18 cellular contexts compared by ENCODE assay signal in genomic region chr9:136204086-136204805, GRCh38. TPM values are rescaled to one million over a fixed set of nuclear protein-coding genes. Genes with fewer than 3 reads are reported as not detected.
"Had no signal": no experiment of that assay in that cellular context is flagged by ENCODE, and none has a peak within 500 bp of the region (broad histone marks: within the 10 kb centered on the region; RNA-seq: fewer than 3 reads in every experiment).

No MANE protein-coding gene starts in this region.

- DNase-seq: activated B cell treated with CpG ODN at 0.5 μM for 24 hours; activated gamma-delta T cell; activated T-cell treated with anti-CD3 and anti-CD28 coated beads, Interleukin-2, amount 50 U/mL, for 24 hours; anterior cingulate cortex; left cardiac atrium; lower lobe of right lung; transverse colon had no signal

- H3K4me3 ChIP-seq: breast epithelium, lower lobe of right lung, skin epidermis, transverse colon had no signal

- H3K4me1 Mint-ChIP-seq: activated naive CD8-positive, alpha-beta T cell treated with anti-CD3 and anti-CD28 coated beads, Interleukin-2, amount 10 ng/mL, durations not matched to agents 7 days and 5 days; mesothelial cell of epicardium had no signal

- H3K36me3 ChIP-seq: breast epithelium, transverse colon had no signal

- H3K4me3 Mint-ChIP-seq: activated B cell treated with CpG ODN at 0.5 μM for 24 hours; activated naive CD8-positive, alpha-beta T cell treated with anti-CD3 and anti-CD28 coated beads, Interleukin-2, amount 10 ng/mL, durations not matched to agents 7 days and 5 days; activated T-cell treated with anti-CD3 and anti-CD28 coated beads, Interleukin-2, amount 50 U/mL, for 24 hours; mesothelial cell of epicardium had no signal

- H3K9me3 Mint-ChIP-seq: activated B cell treated with CpG ODN at 0.5 μM for 24 hours; activated naive CD8-positive, alpha-beta T cell treated with anti-CD3 and anti-CD28 coated beads, Interleukin-2, amount 10 ng/mL, durations not matched to agents 7 days and 5 days; activated T-cell treated with anti-CD3 and anti-CD28 coated beads, Interleukin-2, amount 50 U/mL, for 24 hours; mesothelial cell of epicardium had no signal

- H3K4me1 ChIP-seq: lower lobe of right lung had no signal

- H3K9me3 ChIP-seq: breast epithelium, lower lobe of right lung, neutrophil, transverse colon had no signal

- H3K27ac Mint-ChIP-seq: activated B cell treated with CpG ODN at 0.5 μM for 24 hours; activated naive CD8-positive, alpha-beta T cell treated with anti-CD3 and anti-CD28 coated beads, Interleukin-2, amount 10 ng/mL, durations not matched to agents 7 days and 5 days; mesothelial cell of epicardium had no signal

- H3K27ac ChIP-seq: breast epithelium, lower lobe of right lung, neutrophil, skin epidermis, transverse colon had no signal

RNA-seq across cellular contexts. Expression of gene LHX3, which starts 0.7 kb away (rescaled TPM):
- total RNA-seq: activated B cell treated with CpG ODN at 0.5 μM for 24 hours; activated naive CD8-positive, alpha-beta T cell treated with anti-CD3 and anti-CD28 coated beads, Interleukin-2, amount 10 ng/mL, durations not matched to agents 7 days and 5 days; breast epithelium; cerebellum; dermis blood vessel endothelial cell; epithelial cell of proximal tubule; glomerular endothelial cell; left cardiac atrium; lower lobe of right lung; mesothelial cell of epicardium; myocyte; subcutaneous adipose tissue; transverse colon had no signal
